ENCODE assay signal across 1 cellular context in genomic region chr22:46473896-46474557, GRCh38.
A peak's percentile ranks its signal among the peaks of the same experiment; 100 is the strongest.
TF ChIP-seq lines count a peak whose summit lies in the region.

No MANE protein-coding gene starts in this region.

TF ChIP-seq in HepG2, 621 proteins besides CTCF, POLR2A, EP300 and RAD21 (continued from another document and continues in another):
- no peak for TF ChIP-seq ZUFSP (CRISPR knock-in tag; IDR thresholded peaks at IDR 0.05; ENCODE audit: borderline replicate concordance)
- peak; percentile 52; the same call in 1 of the 2 replicates for TF ChIP-seq CERS6 (CRISPR knock-in tag; IDR thresholded peaks at IDR 0.05)
- TF ChIP-seq, protein P1, sequence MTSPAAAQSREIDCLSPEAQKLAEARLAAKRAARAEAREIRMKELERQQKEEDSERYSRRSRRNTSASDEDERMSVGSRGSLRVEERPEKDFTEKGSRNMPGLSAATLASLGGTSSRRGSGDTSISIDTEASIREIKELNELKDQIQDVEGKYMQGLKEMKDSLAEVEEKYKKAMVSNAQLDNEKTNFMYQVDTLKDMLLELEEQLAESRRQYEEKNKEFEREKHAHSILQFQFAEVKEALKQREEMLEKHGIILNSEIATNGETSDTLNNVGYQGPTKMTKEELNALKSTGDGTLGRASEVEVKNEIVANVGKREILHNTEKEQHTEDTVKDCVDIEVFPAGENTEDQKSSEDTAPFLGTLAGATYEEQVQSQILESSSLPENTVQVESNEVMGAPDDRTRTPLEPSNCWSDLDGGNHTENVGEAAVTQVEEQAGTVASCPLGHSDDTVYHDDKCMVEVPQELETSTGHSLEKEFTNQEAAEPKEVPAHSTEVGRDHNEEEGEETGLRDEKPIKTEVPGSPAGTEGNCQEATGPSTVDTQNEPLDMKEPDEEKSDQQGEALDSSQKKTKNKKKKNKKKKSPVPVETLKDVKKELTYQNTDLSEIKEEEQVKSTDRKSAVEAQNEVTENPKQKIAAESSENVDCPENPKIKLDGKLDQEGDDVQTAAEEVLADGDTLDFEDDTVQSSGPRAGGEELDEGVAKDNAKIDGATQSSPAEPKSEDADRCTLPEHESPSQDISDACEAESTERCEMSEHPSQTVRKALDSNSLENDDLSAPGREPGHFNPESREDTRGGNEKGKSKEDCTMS (CRISPR knock-in tag; conservative IDR thresholded peaks at IDR 0.05), result no peak
- no peak for TF ChIP-seq RFX5 (IDR thresholded peaks at IDR 0.05; ENCODE audit: low read depth, low read length)
- TF ChIP-seq, protein P2, sequence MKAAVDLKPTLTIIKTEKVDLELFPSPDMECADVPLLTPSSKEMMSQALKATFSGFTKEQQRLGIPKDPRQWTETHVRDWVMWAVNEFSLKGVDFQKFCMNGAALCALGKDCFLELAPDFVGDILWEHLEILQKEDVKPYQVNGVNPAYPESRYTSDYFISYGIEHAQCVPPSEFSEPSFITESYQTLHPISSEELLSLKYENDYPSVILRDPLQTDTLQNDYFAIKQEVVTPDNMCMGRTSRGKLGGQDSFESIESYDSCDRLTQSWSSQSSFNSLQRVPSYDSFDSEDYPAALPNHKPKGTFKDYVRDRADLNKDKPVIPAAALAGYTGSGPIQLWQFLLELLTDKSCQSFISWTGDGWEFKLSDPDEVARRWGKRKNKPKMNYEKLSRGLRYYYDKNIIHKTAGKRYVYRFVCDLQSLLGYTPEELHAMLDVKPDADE (CRISPR knock-in tag; IDR thresholded peaks at IDR 0.05), result no peak
- no peak for TF ChIP-seq HMGA1 (CRISPR knock-in tag; conservative IDR thresholded peaks at IDR 0.05)
- TF ChIP-seq ZIK1 (CRISPR knock-in tag; IDR thresholded peaks at IDR 0.05; ENCODE audit: borderline replicate concordance, low read depth), result peak; percentile 86; the same call in 1 of the 2 replicates
- no peak for TF ChIP-seq MIXL1 (CRISPR knock-in tag; IDR thresholded peaks at IDR 0.05)
- TF ChIP-seq, protein P3, sequence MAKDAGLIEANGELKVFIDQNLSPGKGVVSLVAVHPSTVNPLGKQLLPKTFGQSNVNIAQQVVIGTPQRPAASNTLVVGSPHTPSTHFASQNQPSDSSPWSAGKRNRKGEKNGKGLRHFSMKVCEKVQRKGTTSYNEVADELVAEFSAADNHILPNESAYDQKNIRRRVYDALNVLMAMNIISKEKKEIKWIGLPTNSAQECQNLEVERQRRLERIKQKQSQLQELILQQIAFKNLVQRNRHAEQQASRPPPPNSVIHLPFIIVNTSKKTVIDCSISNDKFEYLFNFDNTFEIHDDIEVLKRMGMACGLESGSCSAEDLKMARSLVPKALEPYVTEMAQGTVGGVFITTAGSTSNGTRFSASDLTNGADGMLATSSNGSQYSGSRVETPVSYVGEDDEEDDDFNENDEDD (CRISPR knock-in tag; IDR thresholded peaks at IDR 0.05; ENCODE audit: borderline replicate concordance), result peak; percentile 70; the same call in 1 of the 2 replicates
- TF ChIP-seq KDM2A (CRISPR knock-in tag; IDR thresholded peaks at IDR 0.05; ENCODE audit: borderline replicate concordance, low read depth), result no peak
- no peak for TF ChIP-seq TBP (CRISPR knock-in tag; IDR thresholded peaks at IDR 0.05)
- TF ChIP-seq SOX5 (CRISPR knock-in tag; IDR thresholded peaks at IDR 0.05; ENCODE audit: borderline replicate concordance), result peak; percentile 46; the same call in 1 of the 2 replicates
- TF ChIP-seq KDM3A (CRISPR knock-in tag; IDR thresholded peaks at IDR 0.05; ENCODE audit: low read depth), result no peak
- peak; percentile 66; the same call in 1 of the 2 replicates for TF ChIP-seq ZNF605 (CRISPR knock-in tag; IDR thresholded peaks at IDR 0.05)
- TF ChIP-seq ZNF430 (CRISPR knock-in tag; IDR thresholded peaks at IDR 0.05), result peak; percentile 85; the same call in 1 of the 2 replicates
- TF ChIP-seq IRF1 (CRISPR knock-in tag; IDR thresholded peaks at IDR 0.05; ENCODE audit: low read depth), result 0 out of 2 replicates have a peak, but pooled peaks have one; percentile 32
- TF ChIP-seq ZNF777 (CRISPR knock-in tag; IDR thresholded peaks at IDR 0.05), result no peak
- TF ChIP-seq, protein P4, sequence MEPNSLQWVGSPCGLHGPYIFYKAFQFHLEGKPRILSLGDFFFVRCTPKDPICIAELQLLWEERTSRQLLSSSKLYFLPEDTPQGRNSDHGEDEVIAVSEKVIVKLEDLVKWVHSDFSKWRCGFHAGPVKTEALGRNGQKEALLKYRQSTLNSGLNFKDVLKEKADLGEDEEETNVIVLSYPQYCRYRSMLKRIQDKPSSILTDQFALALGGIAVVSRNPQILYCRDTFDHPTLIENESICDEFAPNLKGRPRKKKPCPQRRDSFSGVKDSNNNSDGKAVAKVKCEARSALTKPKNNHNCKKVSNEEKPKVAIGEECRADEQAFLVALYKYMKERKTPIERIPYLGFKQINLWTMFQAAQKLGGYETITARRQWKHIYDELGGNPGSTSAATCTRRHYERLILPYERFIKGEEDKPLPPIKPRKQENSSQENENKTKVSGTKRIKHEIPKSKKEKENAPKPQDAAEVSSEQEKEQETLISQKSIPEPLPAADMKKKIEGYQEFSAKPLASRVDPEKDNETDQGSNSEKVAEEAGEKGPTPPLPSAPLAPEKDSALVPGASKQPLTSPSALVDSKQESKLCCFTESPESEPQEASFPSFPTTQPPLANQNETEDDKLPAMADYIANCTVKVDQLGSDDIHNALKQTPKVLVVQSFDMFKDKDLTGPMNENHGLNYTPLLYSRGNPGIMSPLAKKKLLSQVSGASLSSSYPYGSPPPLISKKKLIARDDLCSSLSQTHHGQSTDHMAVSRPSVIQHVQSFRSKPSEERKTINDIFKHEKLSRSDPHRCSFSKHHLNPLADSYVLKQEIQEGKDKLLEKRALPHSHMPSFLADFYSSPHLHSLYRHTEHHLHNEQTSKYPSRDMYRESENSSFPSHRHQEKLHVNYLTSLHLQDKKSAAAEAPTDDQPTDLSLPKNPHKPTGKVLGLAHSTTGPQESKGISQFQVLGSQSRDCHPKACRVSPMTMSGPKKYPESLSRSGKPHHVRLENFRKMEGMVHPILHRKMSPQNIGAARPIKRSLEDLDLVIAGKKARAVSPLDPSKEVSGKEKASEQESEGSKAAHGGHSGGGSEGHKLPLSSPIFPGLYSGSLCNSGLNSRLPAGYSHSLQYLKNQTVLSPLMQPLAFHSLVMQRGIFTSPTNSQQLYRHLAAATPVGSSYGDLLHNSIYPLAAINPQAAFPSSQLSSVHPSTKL (CRISPR knock-in tag; IDR thresholded peaks at IDR 0.05), result peak; percentile 79
- no peak for TF ChIP-seq ATAD3A (CRISPR knock-in tag; IDR thresholded peaks at IDR 0.05)
- peak; percentile 75; the same call in 1 of the 2 replicates for TF ChIP-seq ZBTB20 (CRISPR knock-in tag; IDR thresholded peaks at IDR 0.05; ENCODE audit: borderline replicate concordance, low read depth)
- TF ChIP-seq SAP130 (CRISPR knock-in tag; IDR thresholded peaks at IDR 0.05; ENCODE audit: low read depth), result peak; percentile 40; the same call in 1 of the 2 replicates
- 0 out of 2 replicates have a peak, but pooled peaks have one; percentile 53 for TF ChIP-seq HOXD1 (CRISPR knock-in tag; IDR thresholded peaks at IDR 0.05)
- TF ChIP-seq YEATS2 (CRISPR knock-in tag; IDR thresholded peaks at IDR 0.05; ENCODE audit: borderline replicate concordance), result no peak
- TF ChIP-seq BRCA1 (CRISPR knock-in tag; IDR thresholded peaks at IDR 0.05), result no peak
- no peak for TF ChIP-seq ZNF616 (CRISPR knock-in tag; IDR thresholded peaks at IDR 0.05; ENCODE audit: low read depth)
- TF ChIP-seq ZMYM3 (CRISPR knock-in tag; IDR thresholded peaks at IDR 0.05), result peak; percentile 88
- no peak for TF ChIP-seq ETV6 (CRISPR knock-in tag; conservative IDR thresholded peaks at IDR 0.05)
- TF ChIP-seq NR2F2 (IDR thresholded peaks at IDR 0.05; ENCODE audit: borderline replicate concordance, low read depth), result no peak
- no peak for TF ChIP-seq ARNT (IDR thresholded peaks at IDR 0.05)
- TF ChIP-seq MTF2 (CRISPR knock-in tag; IDR thresholded peaks at IDR 0.05; ENCODE audit: borderline replicate concordance), result no peak
- 0 out of 2 replicates have a peak, but pooled peaks have one; percentile 61 for TF ChIP-seq ZNF709 (CRISPR knock-in tag; IDR thresholded peaks at IDR 0.05)
- TF ChIP-seq RNF219 (CRISPR knock-in tag; IDR thresholded peaks at IDR 0.05), result no peak
- no peak for TF ChIP-seq AHDC1 (CRISPR knock-in tag; IDR thresholded peaks at IDR 0.05; ENCODE audit: borderline replicate concordance)
- 0 out of 2 replicates have a peak, but pooled peaks have one; percentile 50 for TF ChIP-seq ARNTL (CRISPR knock-in tag; IDR thresholded peaks at IDR 0.05)
- TF ChIP-seq NKX3-1 (CRISPR knock-in tag; IDR thresholded peaks at IDR 0.05), result 0 out of 2 replicates have a peak, but pooled peaks have one; percentile 42
- TF ChIP-seq ZNF790 (CRISPR knock-in tag; IDR thresholded peaks at IDR 0.05; ENCODE audit: borderline replicate concordance), result 0 out of 2 replicates have a peak, but pooled peaks have one; percentile 57
- no peak for TF ChIP-seq KLF9 (CRISPR knock-in tag; IDR thresholded peaks at IDR 0.05; ENCODE audit: low read depth)
- no peak for TF ChIP-seq SP5 (CRISPR knock-in tag; IDR thresholded peaks at IDR 0.05; ENCODE audit: borderline replicate concordance, low read depth)
- TF ChIP-seq ZFP62 (CRISPR knock-in tag; IDR thresholded peaks at IDR 0.05), result no peak
- TF ChIP-seq RFXAP (CRISPR knock-in tag; IDR thresholded peaks at IDR 0.05; ENCODE audit: borderline replicate concordance), result peak; percentile 57; the same call in 1 of the 2 replicates
- peak; percentile 72 for TF ChIP-seq TGIF2 (CRISPR knock-in tag; IDR thresholded peaks at IDR 0.05)
- TF ChIP-seq NFE2L1 (CRISPR knock-in tag; IDR thresholded peaks at IDR 0.05; ENCODE audit: borderline replicate concordance), result no peak
